In the genomic region with DNA sequence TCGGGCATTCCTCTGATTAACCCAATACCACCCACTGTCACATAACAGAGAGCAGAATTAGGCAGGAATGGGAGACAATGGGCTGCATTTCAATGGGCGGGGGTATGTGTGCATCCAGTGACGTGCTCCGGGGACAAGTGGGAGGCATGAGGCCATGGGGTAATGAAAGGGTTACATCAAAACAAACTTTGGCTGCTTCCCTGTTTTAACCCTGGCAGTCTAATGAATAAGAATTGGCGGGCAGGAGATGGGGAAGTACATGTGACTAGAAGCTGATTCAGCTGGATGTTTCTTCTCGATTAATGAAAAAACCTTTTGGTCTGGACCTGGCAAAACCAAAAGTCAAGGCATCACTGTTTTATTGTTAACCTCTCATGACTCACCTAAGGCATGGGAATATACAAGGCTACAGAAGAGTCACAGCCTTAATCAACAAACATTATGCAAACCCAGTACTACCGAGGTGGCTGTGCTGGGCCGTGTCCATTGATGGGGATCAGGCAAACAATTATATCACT, we compare ENCODE assay signal across 1 cellular context.
A peak's percentile ranks its signal among the peaks of the same experiment; 100 is the strongest.
TF ChIP-seq lines count a peak whose summit lies in the region.

No MANE protein-coding gene starts in this region.

TF ChIP-seq in IMR-90, 13 proteins besides CTCF, POLR2A, EP300 and RAD21 (continued from another document):
- TF ChIP-seq RCOR1 (IDR thresholded peaks at IDR 0.05; ENCODE audit: insufficient replicate concordance, low read length) (no peak), CHD1 (IDR thresholded peaks at IDR 0.05; ENCODE audit: low read depth, low read length) (no peak), BHLHE40 (IDR thresholded peaks at IDR 0.05; ENCODE audit: low read depth, low read length) (0 out of 2 replicates have a peak, but pooled peaks have one; percentile 9), MAZ (IDR thresholded peaks at IDR 0.05; ENCODE audit: borderline replicate concordance, low read depth, low read length) (no peak), RFX5 (IDR thresholded peaks at IDR 0.05; ENCODE audit: low read depth, low read length) (no peak), MXI1 (IDR thresholded peaks at IDR 0.05; ENCODE audit: borderline replicate concordance, low read depth, low read length) (no peak)
- TF ChIP-seq, protein P1, sequence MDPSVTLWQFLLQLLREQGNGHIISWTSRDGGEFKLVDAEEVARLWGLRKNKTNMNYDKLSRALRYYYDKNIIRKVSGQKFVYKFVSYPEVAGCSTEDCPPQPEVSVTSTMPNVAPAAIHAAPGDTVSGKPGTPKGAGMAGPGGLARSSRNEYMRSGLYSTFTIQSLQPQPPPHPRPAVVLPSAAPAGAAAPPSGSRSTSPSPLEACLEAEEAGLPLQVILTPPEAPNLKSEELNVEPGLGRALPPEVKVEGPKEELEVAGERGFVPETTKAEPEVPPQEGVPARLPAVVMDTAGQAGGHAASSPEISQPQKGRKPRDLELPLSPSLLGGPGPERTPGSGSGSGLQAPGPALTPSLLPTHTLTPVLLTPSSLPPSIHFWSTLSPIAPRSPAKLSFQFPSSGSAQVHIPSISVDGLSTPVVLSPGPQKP (IDR thresholded peaks at IDR 0.05; ENCODE audit: borderline replicate concordance, low read depth, low read length), result no peak
